In genomic region chr6:73062837-73063236, GRCh38 we compare ENCODE assay signal across 31 cellular contexts.
DNase-seq lines count a peak whose midpoint lies in the region; ATAC-seq, FAIRE-seq and TF ChIP-seq lines count a peak whose summit lies in the region.
"Had no signal": no experiment of that assay in that cellular context is flagged by ENCODE, and none has a peak within 500 bp of the region (broad histone marks: within the 10 kb centered on the region; RNA-seq: fewer than 3 reads in every experiment).

No MANE protein-coding gene starts in this region.

- intact Hi-C loops in left lung (cut with DNase I), result no loop called here

- H3K36me3 ChIP-seq in Karpas-422 (ENCODE audit: insufficient read depth, low read length) (no peaks in the 10 kb centered on the region), left lung (no peaks in the 10 kb centered on the region)
- H3K36me3 ChIP-seq: BE2C, esophagus squamous epithelium, gastroesophageal sphincter, pancreas, spleen, tibial artery, vagina had no signal

- H3K4me3 ChIP-seq in Karpas-422 (ENCODE audit: low read length), result no peak overlapping the region
- H3K4me3 ChIP-seq in left lung, result no peak overlapping the region
- H3K4me3 ChIP-seq: esophagus squamous epithelium, gastroesophageal sphincter, lung, pancreas, spleen, tibial artery, vagina had no signal

- TF ChIP-seq CTCF in AG09319 (IDR thresholded peaks at IDR 0.05; ENCODE audit: low read depth, low read length) (no peak), left lung (IDR thresholded peaks at IDR 0.05) (no peak)

- FAIRE-seq in GM12892 (lab: Jason Lieb, UNC), result no peak
- FAIRE-seq: A204.1, pancreas had no signal

- ATAC-seq in left lung (peak; percentile 69), GM21737 (IDR thresholded peaks at IDR 0.05; ENCODE audit: unreplicated experiment) (no peak)
- ATAC-seq: gastroesophageal sphincter; pancreas; right cardiac atrium; stimulated activated naive CD8-positive, alpha-beta T cell treated with anti-CD3 and anti-CD28 coated beads, Interleukin-15, amount 100 ng/mL, for 72 hours; T-helper 17 cell had no signal

- H3K4me1 ChIP-seq in Karpas-422 (ENCODE audit: low read length) (peaks cover 51% of the 10 kb centered on the region), left lung (peaks cover 0 to 7% of the 10 kb centered on the region in 2 donors)
- H3K4me1 ChIP-seq: BE2C, esophagus squamous epithelium, gastroesophageal sphincter, pancreas, spleen, vagina had no signal

- H3K9me3 ChIP-seq in Karpas-422 (ENCODE audit: low read length), result no peaks in the 10 kb centered on the region
- no peaks in the 10 kb centered on the region for H3K9me3 ChIP-seq in left lung
- H3K9me3 ChIP-seq: BE2C, esophagus squamous epithelium, gastroesophageal sphincter, pancreas, spleen, tibial artery, vagina had no signal

- no peak overlapping the region for H3K4me2 ChIP-seq in Karpas-422 (ENCODE audit: low read depth, low read length, poor library complexity, severe bottlenecking)

- peaks cover 37% of the 10 kb centered on the region for H3K79me2 ChIP-seq in Karpas-422 (ENCODE audit: low read length)

- no peaks in the 10 kb centered on the region for H3K27me3 ChIP-seq in Karpas-422 (ENCODE audit: low read length)
- H3K27me3 ChIP-seq in left lung, result no peaks in the 10 kb centered on the region
- H3K27me3 ChIP-seq: BE2C, esophagus squamous epithelium, gastroesophageal sphincter, pancreas, spleen, tibial artery, vagina had no signal

- no peak for TF ChIP-seq POLR2A in GM12892 (IDR thresholded peaks at IDR 0.05; ENCODE audit: low read depth, low read length)

- DNase-seq in AG09319 (ENCODE audit: extremely low read depth, low read depth) (peak; percentile 70), Karpas-422 (no peak), astrocyte of the hippocampus (ENCODE audit: low read depth, low spot score) (peak; percentile 67), left lung (no peak), substantia nigra (lab: John Stamatoyannopoulos, UW) (no peak), AML-193 (lab: John Stamatoyannopoulos, UW) (no peak), GM12892 (ENCODE audit: insufficient read length) (no peak)
- DNase-seq: activated CD4-positive, alpha-beta memory T cell treated with anti-CD3 and anti-CD28 coated beads, Interleukin-2, amount 10 ng/mL, durations not matched to agents 7 days and 5 days; activated CD4-positive, CD25-positive, alpha-beta regulatory T cell treated with anti-CD3 and anti-CD28 coated beads, Interleukin-2, amount 50 U/mL, for 72 hours; activated CD8-positive, alpha-beta memory T cell treated with anti-CD3 and anti-CD28 coated beads, Interleukin-2, amount 50 U/mL, for 4 hours; activated naive CD4-positive, alpha-beta T cell; BE2C; CD8-positive, alpha-beta memory T cell; esophagus squamous epithelium; hippocampal formation; NCI-H1105 treated with DMSO at 0.1 percent for 48 hours; NCI-H2029 treated with DMSO at 0.1 percent for 48 hours; nephron progenitor cell; NK-92 treated with Interleukin-12 subunit alpha and Interleukin-12 subunit beta, amount 100 ng/mL, for 24 hours; pancreas; right cardiac atrium; spleen; stimulated activated CD8-positive, alpha-beta memory T cell treated with anti-CD3 and anti-CD28 coated beads, Interleukin-4, amount 100 ng/mL, for 48 hours; stimulated activated naive CD8-positive, alpha-beta T cell treated with anti-CD3 and anti-CD28 coated beads, Interleukin-15, amount 100 ng/mL, for 72 hours; T-helper 17 cell; tibial artery had no signal

- no peaks in the 10 kb centered on the region for H3K9me2 ChIP-seq in Karpas-422 (replicated peaks; ENCODE audit: insufficient read depth, low read length)

- H3K27ac ChIP-seq in Karpas-422 (ENCODE audit: low read length) (peak overlapping the region; percentile 28; the same call in 1 of the 2 replicates), left lung (no peak overlapping the region), substantia nigra (ENCODE audit: low read depth, low read length, poor library complexity, severe bottlenecking) (no peak overlapping the region)
- H3K27ac ChIP-seq: esophagus squamous epithelium, gastroesophageal sphincter, pancreas, spleen, tibial artery, vagina had no signal

- no peak overlapping the region for H2AFZ ChIP-seq in Karpas-422 (ENCODE audit: low read length)

- no peak overlapping the region for H3K9ac ChIP-seq in Karpas-422 (ENCODE audit: low read length)

- no peaks in the 10 kb centered on the region for H4K20me1 ChIP-seq in Karpas-422 (ENCODE audit: insufficient read depth, low read depth, low read length)

Comparison
In these comparisons a context has a peak if more than half of its experiments do, and no peak if none do; other contexts are left out.
1. DNase-seq: peak in AG09319 (single experiment) and astrocyte of the hippocampus (single experiment); none in Karpas-422 (single experiment), left lung (0 of 2), substantia nigra (0 of 49), AML-193 (0 of 2) and GM12892 (single experiment).